7 cellular contexts compared by ENCODE assay signal in the genomic region with DNA sequence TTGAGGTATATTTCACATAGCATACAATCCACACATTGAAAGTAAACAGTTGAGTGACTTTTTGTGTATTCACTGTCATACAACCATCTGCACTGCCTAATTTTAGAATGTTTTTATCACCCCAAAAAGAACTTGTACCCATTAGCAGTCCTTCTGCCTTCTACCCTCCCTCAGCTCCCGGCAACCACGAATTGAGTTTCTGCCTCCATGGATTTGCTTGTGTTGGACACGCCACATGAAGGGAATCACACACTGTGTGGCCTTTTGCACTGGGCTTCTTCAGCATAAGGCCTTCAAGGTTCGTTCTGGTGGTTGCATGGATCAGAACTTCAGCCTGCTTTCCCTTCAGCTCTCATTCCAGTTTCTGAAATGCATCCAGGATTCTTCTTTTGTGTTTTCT.
A peak's percentile ranks its signal among the peaks of the same experiment; 100 is the strongest.
DNase-seq lines count a peak whose midpoint lies in the region; ATAC-seq, FAIRE-seq and TF ChIP-seq lines count a peak whose summit lies in the region.
"Not testable (repeated sequence)": the region's sequence is repeated elsewhere in the genome, so short reads cannot be mapped to it uniquely, and the experiment has no call there.

No MANE protein-coding gene starts in this region.

- POLR2A ChIA-PET in H1 (lab: Charles Lee; ENCODE audit: partially characterized antibody): not testable (repeated sequence)

- not testable (repeated sequence) for H3K4me3 ChIP-seq in bronchial epithelial cell (ENCODE audit: low read depth, low read length); H1 (ENCODE audit: extremely low read depth in 1 of 4, insufficient read depth in 2 of 4, low read depth in 3 of 4, low read length in 4 of 4); pancreas
- H3K4me3 ChIP-seq in endocrine pancreas (ENCODE audit: control insufficient read depth, insufficient read depth, low read length): peak overlapping the region; percentile 74

- not testable (repeated sequence) for H2BK20ac ChIP-seq in H1 (ENCODE audit: low read length)

- H2BK120ac ChIP-seq in H1 (replicated peaks; ENCODE audit: low read depth, low read length): not testable (repeated sequence)

- not testable (repeated sequence) for H2AFZ ChIP-seq in H1 (ENCODE audit: low read length)

- H3K79me1 ChIP-seq in H1 (ENCODE audit: low read depth, low read length): not testable (repeated sequence)

- not testable (repeated sequence) for H3K18ac ChIP-seq in H1 (ENCODE audit: extremely low read depth, low read length)

- TF ChIP-seq RAD21 in H1 (IDR thresholded peaks at IDR 0.05 in 1 of 2, conservative IDR thresholded peaks at IDR 0.05 in 1 of 2; ENCODE audit: low read depth in 2 of 2, low read length in 2 of 2): not testable (repeated sequence)

- 94% methylated on average over 4 of the region's 4 CpGs; no CpG with 5 or more reads in 1 of the 2 experiments for WGBS in H1 (ENCODE audit: extremely low coverage in 1 of 2, insufficient coverage in 1 of 2, insufficient read length in 1 of 2, insufficient replicate concordance in 2 of 2, low coverage in 1 of 2, low lambda C conversion rate in 2 of 2, missing lambda C conversion rate in 1 of 2), 2 experiments
- WGBS in pancreas, 2 donors: 63 to 77% methylated on average over 3 to 4 of the region's 4 CpGs

- not testable (repeated sequence) for H3K4me2 ChIP-seq in H1 (ENCODE audit: insufficient read depth in 1 of 2, low read depth in 2 of 2, low read length in 2 of 2)

- H3K36me3 ChIP-seq in bronchial epithelial cell (ENCODE audit: control insufficient read depth, insufficient read depth, low read length); H1 (ENCODE audit: control insufficient read depth in 2 of 4, insufficient read depth in 4 of 4, low read length in 3 of 4); endocrine pancreas (ENCODE audit: control insufficient read depth, insufficient read depth, low read length); pancreas: not testable (repeated sequence)

- not testable (repeated sequence) for DNase-seq in GM12891 (ENCODE audit: insufficient read length, low spot score); bronchial epithelial cell (ENCODE audit: low read depth); H1 (ENCODE audit: low read depth in 1 of 2, low spot score in 2 of 2); pancreas

- H3K56ac ChIP-seq in H1 (replicated peaks; ENCODE audit: insufficient read length, low read depth, low read length): not testable (repeated sequence)

- not testable (repeated sequence) for H2BK12ac ChIP-seq in H1 (ENCODE audit: low read depth, low read length)

- H3K14ac ChIP-seq in H1 (ENCODE audit: insufficient read length): not testable (repeated sequence)

- H3K79me2 ChIP-seq in H1 (ENCODE audit: control insufficient read depth in 1 of 2, insufficient read depth in 2 of 2, low read length in 2 of 2): not testable (repeated sequence)

- H3K4me1 ChIP-seq in H1 (replicated peaks in 1 of 4; ENCODE audit: control insufficient read depth in 3 of 4, insufficient read depth in 4 of 4, low read length in 3 of 4); pancreas: not testable (repeated sequence)
- H3K4me1 ChIP-seq in endocrine pancreas (ENCODE audit: control insufficient read depth, insufficient read depth, low read length): peaks cover 14% of the 10 kb centered on the region

- not testable (repeated sequence) for H3K27me3 ChIP-seq in bronchial epithelial cell (ENCODE audit: control insufficient read depth, insufficient read depth, low read length); H1 (replicated peaks in 1 of 4; ENCODE audit: control insufficient read depth in 3 of 4, extremely low read depth in 1 of 4, insufficient read depth in 3 of 4, low read length in 3 of 4); endocrine pancreas (ENCODE audit: control insufficient read depth, insufficient read depth, low read length); pancreas

- H3K23ac ChIP-seq in H1 (ENCODE audit: insufficient read length): not testable (repeated sequence)

- CTCF ChIA-PET in H1 (lab: Charles Lee; ENCODE audit: partially characterized antibody): interaction anchor here (1.3 kb wide), 1 partner anchor 32 kb away, joined by 6 read pairs; no protein-coding TSS in a partner anchor

- H3K4ac ChIP-seq in H1 (replicated peaks; ENCODE audit: insufficient read length, low read depth, low read length): not testable (repeated sequence)

- not testable (repeated sequence) for H2BK5ac ChIP-seq in H1 (ENCODE audit: low read depth, low read length)

- not testable (repeated sequence) for H4K91ac ChIP-seq in H1 (replicated peaks; ENCODE audit: insufficient read length, low read length)

- intact Hi-C loops in pancreas (cut with DNase I): not testable (repeated sequence)

- H3K23me2 ChIP-seq in H1 (ENCODE audit: low read depth, low read length): not testable (repeated sequence)

- H3K9ac ChIP-seq in H1 (replicated peaks in 1 of 4; ENCODE audit: extremely low read depth in 1 of 4, low read depth in 3 of 4, low read length in 3 of 4); endocrine pancreas (ENCODE audit: control insufficient read depth, insufficient read depth, low read length): not testable (repeated sequence)

- ATAC-seq in pancreas: peak in 3 of 4 donors; percentile 26 to 87 (median 74)

- not testable (repeated sequence) for H4K20me1 ChIP-seq in H1 (replicated peaks in 1 of 2; ENCODE audit: control insufficient read depth in 1 of 2, insufficient read depth in 2 of 2, low read length in 2 of 2)

- H3K9me3 ChIP-seq in H1 (ENCODE audit: insufficient read depth in 2 of 2, low read depth in 1 of 2, low read length in 1 of 2); endocrine pancreas (ENCODE audit: control insufficient read depth, low read length); pancreas: not testable (repeated sequence)

- H3K27ac ChIP-seq in VCaP: peak overlapping the region; percentile 65
- not testable (repeated sequence) for H3K27ac ChIP-seq in H1 (ENCODE audit: low read depth, low read length); pancreas

- not testable (repeated sequence) for TF ChIP-seq CTCF in VCaP (conservative IDR thresholded peaks at IDR 0.05); bronchial epithelial cell (IDR thresholded peaks at IDR 0.05; ENCODE audit: insufficient read depth, low read length, severe bottlenecking); H1 (IDR thresholded peaks at IDR 0.05; ENCODE audit: control extremely low read depth in 1 of 3, insufficient read depth in 1 of 3, low read depth in 1 of 3, low read length in 3 of 3); pancreas (IDR thresholded peaks at IDR 0.05)

- H4K8ac ChIP-seq in H1 (ENCODE audit: extremely low read depth, insufficient read depth, low read length): not testable (repeated sequence)

- peak; percentile 87 for FAIRE-seq in GM12891 (lab: Jason Lieb, UNC)
- peak; percentile 93 for FAIRE-seq in bronchial epithelial cell (lab: Jason Lieb, UNC)
- FAIRE-seq in H1 (lab: Jason Lieb, UNC): peak; percentile 24
- peak; percentile 87 for FAIRE-seq in islet of Langerhans (lab: Jason Lieb, UNC)
- not testable (repeated sequence) for FAIRE-seq in pancreas (lab: Jason Lieb, UNC)

- H2BK15ac ChIP-seq in H1 (ENCODE audit: low read length): not testable (repeated sequence)

- H2AK5ac ChIP-seq in H1 (ENCODE audit: low read depth, low read length): not testable (repeated sequence)

- not testable (repeated sequence) for TF ChIP-seq POLR2A in GM12891 (IDR thresholded peaks at IDR 0.05; ENCODE audit: low read depth, low read length); H1 (IDR thresholded peaks at IDR 0.05; ENCODE audit: control extremely low read depth in 1 of 2, low read depth in 2 of 2, low read length in 2 of 2)

- not testable (repeated sequence) for H4K5ac ChIP-seq in H1 (ENCODE audit: insufficient read length, low read depth, low read length)

- TF ChIP-seq EP300 in H1 (IDR thresholded peaks at IDR 0.05; ENCODE audit: borderline replicate concordance in 1 of 2, low read depth in 2 of 2, low read length in 2 of 2): not testable (repeated sequence)
